29 cellular contexts compared by ENCODE assay signal in the genomic region with DNA sequence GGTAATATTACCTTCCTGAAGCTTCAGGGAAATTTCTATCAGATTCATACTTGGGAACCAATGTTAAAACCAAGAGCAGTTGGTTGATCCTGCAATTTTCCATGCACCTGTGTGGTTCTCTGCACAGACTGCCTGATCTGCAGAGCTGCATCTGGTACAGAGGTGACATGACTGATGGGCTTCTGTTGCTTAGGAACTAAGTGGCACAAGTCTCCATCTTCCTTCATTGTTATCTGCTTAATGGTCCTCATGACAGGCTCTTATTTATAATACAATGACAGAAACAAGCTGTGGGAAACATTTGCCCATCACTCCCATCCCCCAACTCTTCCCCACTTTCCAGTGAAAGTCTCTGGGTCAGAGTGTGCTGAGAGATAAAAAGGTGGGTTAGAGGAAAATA.
"Had no signal": no experiment of that assay in that cellular context is flagged by ENCODE, and none has a peak within 500 bp of the region (broad histone marks: within the 10 kb centered on the region; RNA-seq: fewer than 3 reads in every experiment).

No MANE protein-coding gene starts in this region.

- H3K4me3 Mint-ChIP-seq: activated CD4-positive, alpha-beta memory T cell treated with anti-CD3 and anti-CD28 coated beads, Interleukin-2, amount 10 ng/mL, durations not matched to agents 7 days and 5 days; activated CD4-positive, alpha-beta T cell treated with anti-CD3 and anti-CD28 coated beads, Interleukin-2, amount 10 ng/mL, durations not matched to agents 24 days and 14 days; activated T-cell treated with anti-CD3 and anti-CD28 coated beads, Interleukin-2, amount 50 U/mL, for 4 hours; central memory CD8-positive, alpha-beta T cell; dendritic cell treated with granulocyte-macrophage colony-stimulating factor and Interleukin-4, amounts not matched to agents 40 ng/mL and 50 ng/mL, for 4 days; endodermal cell; immature natural killer cell; natural killer cell; stimulated activated naive B cell treated with anti-CD40 and anti-IgM and Interleukin-4, amounts not matched to agents 10 μg/mL and 1 μg/mL and 100 μg/mL, for 72 hours had no signal

- H3K27me3 Mint-ChIP-seq: activated CD4-positive, alpha-beta memory T cell treated with anti-CD3 and anti-CD28 coated beads, Interleukin-2, amount 10 ng/mL, durations not matched to agents 7 days and 5 days; activated CD4-positive, alpha-beta T cell treated with anti-CD3 and anti-CD28 coated beads, Interleukin-2, amount 10 ng/mL, durations not matched to agents 24 days and 14 days; central memory CD8-positive, alpha-beta T cell; dendritic cell treated with granulocyte-macrophage colony-stimulating factor and Interleukin-4, amounts not matched to agents 40 ng/mL and 50 ng/mL, for 4 days; stimulated activated naive B cell treated with anti-CD40 and anti-IgM and Interleukin-4, amounts not matched to agents 10 μg/mL and 1 μg/mL and 100 μg/mL, for 72 hours had no signal

- H3K27me3 ChIP-seq: heart left ventricle, suprapubic skin, tibial artery, upper lobe of right lung had no signal

- ATAC-seq: activated naive CD4-positive, alpha-beta T cell treated with anti-CD3 and anti-CD28 coated beads, Interleukin-2, amount 50 U/mL, for 72 hours; activated T-cell treated with anti-CD3 and anti-CD28 coated beads, Interleukin-2, amount 50 U/mL, for 4 hours; esophagus mucosa; heart left ventricle; left colon; lower lobe of right lung; natural killer cell; right cardiac atrium; stimulated activated naive B cell treated with anti-CD40 and anti-IgM and Interleukin-4, amounts not matched to agents 10 μg/mL and 1 μg/mL and 100 μg/mL, for 72 hours; upper lobe of right lung had no signal

- H3K9me3 Mint-ChIP-seq: activated CD4-positive, alpha-beta T cell treated with anti-CD3 and anti-CD28 coated beads, Interleukin-2, amount 10 ng/mL, durations not matched to agents 24 days and 14 days; activated T-cell treated with anti-CD3 and anti-CD28 coated beads, Interleukin-2, amount 50 U/mL, for 4 hours; central memory CD8-positive, alpha-beta T cell had no signal

- H3K4me1 ChIP-seq: heart left ventricle, lower lobe of right lung, suprapubic skin, tibial artery, upper lobe of right lung had no signal

- H3K9me3 ChIP-seq: lower lobe of right lung, suprapubic skin, tibial artery, upper lobe of right lung had no signal

- H3K4me3 ChIP-seq: heart left ventricle, lower lobe of right lung, suprapubic skin, tibial artery, upper lobe of right lung had no signal

- H3K36me3 ChIP-seq: heart left ventricle, lower lobe of right lung, suprapubic skin, tibial artery, upper lobe of right lung had no signal

- H3K27ac ChIP-seq: heart left ventricle, lower lobe of right lung, suprapubic skin, tibial artery, upper lobe of right lung had no signal

- H3K4me1 Mint-ChIP-seq: activated CD4-positive, alpha-beta memory T cell treated with anti-CD3 and anti-CD28 coated beads, Interleukin-2, amount 10 ng/mL, durations not matched to agents 7 days and 5 days; activated CD4-positive, alpha-beta T cell treated with anti-CD3 and anti-CD28 coated beads, Interleukin-2, amount 10 ng/mL, durations not matched to agents 24 days and 14 days; central memory CD8-positive, alpha-beta T cell; immature natural killer cell; natural killer cell; stimulated activated naive B cell treated with anti-CD40 and anti-IgM and Interleukin-4, amounts not matched to agents 10 μg/mL and 1 μg/mL and 100 μg/mL, for 72 hours had no signal

- H3K27ac Mint-ChIP-seq: activated CD4-positive, alpha-beta memory T cell treated with anti-CD3 and anti-CD28 coated beads, Interleukin-2, amount 10 ng/mL, durations not matched to agents 7 days and 5 days; activated CD4-positive, alpha-beta T cell treated with anti-CD3 and anti-CD28 coated beads, Interleukin-2, amount 10 ng/mL, durations not matched to agents 24 days and 14 days; activated naive CD4-positive, alpha-beta T cell treated with anti-CD3 and anti-CD28 coated beads, Interleukin-2, amount 50 U/mL, for 72 hours; dendritic cell treated with granulocyte-macrophage colony-stimulating factor and Interleukin-4, amounts not matched to agents 40 ng/mL and 50 ng/mL, for 4 days; endodermal cell; immature natural killer cell; natural killer cell; stimulated activated naive B cell treated with anti-CD40 and anti-IgM and Interleukin-4, amounts not matched to agents 10 μg/mL and 1 μg/mL and 100 μg/mL, for 72 hours had no signal

- H3K36me3 Mint-ChIP-seq: activated naive CD4-positive, alpha-beta T cell treated with anti-CD3 and anti-CD28 coated beads, Interleukin-2, amount 50 U/mL, for 72 hours; immature natural killer cell; natural killer cell; stimulated activated naive B cell treated with anti-CD40 and anti-IgM and Interleukin-4, amounts not matched to agents 10 μg/mL and 1 μg/mL and 100 μg/mL, for 72 hours had no signal

- DNase-seq: activated CD4-positive, alpha-beta memory T cell treated with anti-CD3 and anti-CD28 coated beads, Interleukin-2, amount 10 ng/mL, durations not matched to agents 7 days and 5 days; activated CD4-positive, alpha-beta T cell treated with anti-CD3 and anti-CD28 coated beads, Interleukin-2, amount 10 ng/mL, durations not matched to agents 24 days and 14 days; activated CD4-positive, CD25-positive, alpha-beta regulatory T cell treated with anti-CD3 and anti-CD28 coated beads, Interleukin-2, amount 50 U/mL, for 72 hours; activated CD8-positive, alpha-beta memory T cell treated with anti-CD3 and anti-CD28 coated beads, Interleukin-2, amount 50 U/mL, for 48 hours; activated naive CD4-positive, alpha-beta T cell; activated T-cell treated with anti-CD3 and anti-CD28 coated beads, Interleukin-2, amount 50 U/mL, for 4 hours; anterior cingulate cortex; endodermal cell; foreskin fibroblast; heart left ventricle; hypothalamus; immature natural killer cell; kidney; left colon; lower lobe of right lung; mesenchymal stem cell; natural killer cell; posterior cingulate gyrus; right cardiac atrium; stimulated activated CD4-positive, alpha-beta T cell treated with anti-CD3 and anti-CD28 coated beads, Interleukin-15, amount 100 ng/mL, for 24 hours; stimulated activated CD4-positive, alpha-beta T cell treated with anti-CD3 and anti-CD28 coated beads, Interleukin-2, amount 100 ng/mL, for 24 hours; stimulated activated naive B cell treated with anti-CD40 and anti-IgM and Interleukin-4, amounts not matched to agents 10 μg/mL and 1 μg/mL and 100 μg/mL, for 72 hours; tibial artery; upper lobe of right lung had no signal
